10 cellular contexts compared by ENCODE assay signal in the genomic region with DNA sequence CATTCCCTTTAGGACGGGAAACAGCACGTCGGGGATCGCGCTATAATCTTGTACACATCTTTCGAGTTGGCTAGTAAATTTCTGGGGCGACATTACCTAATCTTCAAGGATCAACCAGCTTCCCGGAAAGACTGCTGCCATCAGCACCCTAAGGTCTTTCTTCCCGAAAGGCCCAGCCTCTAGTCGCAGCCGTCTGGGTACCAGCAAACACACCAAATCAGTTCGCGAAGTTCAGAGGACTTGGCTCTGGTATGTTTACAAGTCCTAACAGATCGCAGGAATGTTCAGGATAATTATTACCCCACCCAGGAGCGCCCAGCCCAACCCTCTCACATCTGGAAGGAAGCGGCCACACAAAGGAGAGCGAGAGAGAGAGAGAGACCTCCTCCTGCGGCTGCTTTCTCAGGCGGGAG.
DNase-seq lines count a peak whose midpoint lies in the region; ATAC-seq lines count a peak whose summit lies in the region.
"Had no signal": no experiment of that assay in that cellular context is flagged by ENCODE, and none has a peak within 500 bp of the region (broad histone marks: within the 10 kb centered on the region; RNA-seq: fewer than 3 reads in every experiment).

No MANE protein-coding gene starts in this region.

- H3K4me3 ChIP-seq in HUES64 (ENCODE audit: low read length): peak overlapping the region; percentile 80
- H3K4me3 ChIP-seq: K562 had no signal

- no peaks in the 10 kb centered on the region for H3K9me3 ChIP-seq in HUES64 (ENCODE audit: insufficient read depth, low read depth, low read length)

- no peak overlapping the region for H3K27ac ChIP-seq in HUES64 (ENCODE audit: low read depth, low read length)

- DNase-seq in ecto neural progenitor cell (ENCODE audit: low spot score) (peak; percentile 58), kidney tubule cell (ENCODE audit: low spot score) (peak; percentile 9), superior temporal gyrus (ENCODE audit: extremely low spot score) (peak; percentile 33), NCI-H82 treated with DMSO at 0.1 percent for 48 hours (lab: John Stamatoyannopoulos, UW; ENCODE audit: unreplicated experiment) (no peak), NCI-H69 (lab: John Stamatoyannopoulos, UW) (no peak), HuH-7 (ENCODE audit: low spot score) (no peak)
- DNase-seq: activated CD4-positive, alpha-beta T cell treated with anti-CD3 and anti-CD28 coated beads for 4 hours had no signal

- H3K27me3 ChIP-seq in HUES64 (ENCODE audit: insufficient read depth, low read length): peaks cover 59% of the 10 kb centered on the region

- H3K9ac ChIP-seq in HUES64 (ENCODE audit: low read depth, low read length): no peak overlapping the region

- no peaks in the 10 kb centered on the region for H3K36me3 ChIP-seq in HUES64 (ENCODE audit: insufficient read depth, low read length)

- 39% methylated on average over 19 of the region's 19 CpGs for WGBS in HUES64

- peaks cover 8% of the 10 kb centered on the region for H3K4me1 ChIP-seq in HUES64 (ENCODE audit: insufficient read depth, low read length)

- ATAC-seq in HG03342 (IDR thresholded peaks at IDR 0.05; ENCODE audit: unreplicated experiment): no peak
- ATAC-seq: K562 had no signal

Comparison
In these comparisons a context has a peak if more than half of its experiments do, and no peak if none do; other contexts are left out.
1. DNase-seq: peak in ecto neural progenitor cell (single experiment), kidney tubule cell (single experiment) and superior temporal gyrus (single experiment); none in NCI-H82 treated with DMSO at 0.1 percent for 48 hours (single experiment), NCI-H69 (single experiment) and HuH-7 (single experiment).